In the genomic region with DNA sequence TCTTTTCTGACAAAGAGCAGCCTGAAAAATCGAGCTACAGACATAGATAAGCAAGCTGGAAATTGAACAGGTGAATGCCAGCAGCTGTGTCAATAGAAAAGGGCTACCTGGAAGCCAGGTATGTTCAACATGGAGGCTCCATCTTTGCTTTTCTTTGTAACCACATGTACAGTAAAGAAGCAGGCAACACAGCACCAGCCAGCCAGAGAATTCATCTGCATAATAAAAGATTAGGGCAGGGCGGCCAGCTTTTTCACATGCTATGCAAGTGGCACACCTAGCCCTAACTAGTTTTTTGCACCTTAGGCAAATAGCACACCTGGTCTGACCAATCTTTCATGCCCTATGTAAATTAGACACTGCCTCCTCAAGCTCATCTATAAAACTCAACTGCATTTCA, we compare ENCODE assay signal across 16 cellular contexts. TPM values are rescaled to one million over a fixed set of nuclear protein-coding genes. Genes with fewer than 3 reads are reported as not detected.
DNase-seq lines count a peak whose midpoint lies in the region; ATAC-seq and TF ChIP-seq lines count a peak whose summit lies in the region.
"Had no signal": no experiment of that assay in that cellular context is flagged by ENCODE, and none has a peak within 500 bp of the region (broad histone marks: within the 10 kb centered on the region; RNA-seq: fewer than 3 reads in every experiment).

No MANE protein-coding gene starts in this region.

- H3K9me3 ChIP-seq in colonic mucosa = no peaks in the 10 kb centered on the region
- no peaks in the 10 kb centered on the region for H3K9me3 ChIP-seq in CD8-positive, alpha-beta memory T cell (ENCODE audit: low read length)
- H3K9me3 ChIP-seq: upper lobe of left lung had no signal

- no peak overlapping the region for H3K27ac ChIP-seq in colonic mucosa
- no peak overlapping the region for H3K27ac ChIP-seq in CD8-positive, alpha-beta memory T cell (ENCODE audit: low read depth, low read length)
- H3K27ac ChIP-seq: A549; BLaER1 treated with 17β-estradiol and CSF1 and Interleukin-3, amounts not matched to agents 10 nM and 100 nM; upper lobe of left lung had no signal

- POLR2A ChIA-PET in activated naive CD8-positive, alpha-beta T cell treated with anti-CD3 and anti-CD28 coated beads, Interleukin-2, amount 10 ng/mL, durations not matched to agents 7 days and 5 days (lab: Charles Lee) = no interaction called here
- POLR2A ChIA-PET in CD8-positive, alpha-beta memory T cell (lab: Charles Lee) = interaction anchor here (0.6 kb wide), 1 partner anchor 908 kb away, joined by 3 read pairs; no protein-coding TSS in a partner anchor

- H3K4me3 Mint-ChIP-seq in activated naive CD8-positive, alpha-beta T cell treated with anti-CD3 and anti-CD28 coated beads, Interleukin-2, amount 10 ng/mL, durations not matched to agents 7 days and 5 days = no peak overlapping the region
- no peak overlapping the region for H3K4me3 Mint-ChIP-seq in activated naive CD8-positive, alpha-beta T cell treated with anti-CD3 and anti-CD28 coated beads for 36 hours
- H3K4me3 Mint-ChIP-seq in CD8-positive, alpha-beta memory T cell = no peak overlapping the region
- H3K4me3 Mint-ChIP-seq: activated T-helper 1 cell treated with anti-CD3 and anti-CD28 coated beads, Interleukin-12 subunit alpha, Interleukin-12 subunit beta, Interleukin-2, Interleukin-4 antibody, amounts not matched to agents 30 ng/mL and 10 ng/mL and 1 ng/mL, durations not matched to agents 14 hours and 24 hours and 36 hours; dendritic cell treated with granulocyte-macrophage colony-stimulating factor and Interleukin-4, amounts not matched to agents 40 ng/mL and 50 ng/mL, for 4 days; naive thymus-derived CD4-positive, alpha-beta T cell; stimulated activated naive CD8-positive, alpha-beta T cell treated with anti-CD3 and anti-CD28 coated beads, Interleukin-15, Interleukin-2, amounts not matched to agents 100 ng/mL and 50 ng/mL, for 24 hours had no signal

- H3K4me3 ChIP-seq in colonic mucosa = no peak overlapping the region
- no peak overlapping the region for H3K4me3 ChIP-seq in CD8-positive, alpha-beta memory T cell (ENCODE audit: low read length)
- H3K4me3 ChIP-seq: A549; BLaER1 treated with 17β-estradiol and CSF1 and Interleukin-3, amounts not matched to agents 10 nM and 100 nM; upper lobe of left lung had no signal

- no peak for ATAC-seq in activated naive CD8-positive, alpha-beta T cell treated with anti-CD3 and anti-CD28 coated beads, Interleukin-2, amount 10 ng/mL, durations not matched to agents 7 days and 5 days (ENCODE audit: low read depth)
- ATAC-seq in GM19395 (IDR thresholded peaks at IDR 0.05; ENCODE audit: unreplicated experiment) (no peak), GM18858 (IDR thresholded peaks at IDR 0.05; ENCODE audit: unreplicated experiment) (no peak), left ventricle myocardium superior (no peak)
- ATAC-seq: A549; naive thymus-derived CD4-positive, alpha-beta T cell had no signal

- CTCF ChIA-PET in CD8-positive, alpha-beta memory T cell (lab: Charles Lee) = no interaction called here

- no peaks in the 10 kb centered on the region for H3K27me3 Mint-ChIP-seq in activated naive CD8-positive, alpha-beta T cell treated with anti-CD3 and anti-CD28 coated beads, Interleukin-2, amount 10 ng/mL, durations not matched to agents 7 days and 5 days
- H3K27me3 Mint-ChIP-seq in activated naive CD8-positive, alpha-beta T cell treated with anti-CD3 and anti-CD28 coated beads for 36 hours = no peaks in the 10 kb centered on the region
- H3K27me3 Mint-ChIP-seq in CD8-positive, alpha-beta memory T cell = no peaks in the 10 kb centered on the region
- H3K27me3 Mint-ChIP-seq: dendritic cell treated with granulocyte-macrophage colony-stimulating factor and Interleukin-4, amounts not matched to agents 40 ng/mL and 50 ng/mL, for 4 days; naive thymus-derived CD4-positive, alpha-beta T cell; stimulated activated naive CD8-positive, alpha-beta T cell treated with anti-CD3 and anti-CD28 coated beads, Interleukin-15, Interleukin-2, amounts not matched to agents 100 ng/mL and 50 ng/mL, for 24 hours had no signal

- H3K4me1 ChIP-seq in colonic mucosa = no peaks in the 10 kb centered on the region
- no peaks in the 10 kb centered on the region for H3K4me1 ChIP-seq in CD8-positive, alpha-beta memory T cell (ENCODE audit: insufficient read depth, low read length)
- H3K4me1 ChIP-seq: A549, upper lobe of left lung had no signal

- H3K9me3 Mint-ChIP-seq in activated naive CD8-positive, alpha-beta T cell treated with anti-CD3 and anti-CD28 coated beads, Interleukin-2, amount 10 ng/mL, durations not matched to agents 7 days and 5 days = peaks cover 12% of the 10 kb centered on the region
- H3K9me3 Mint-ChIP-seq in activated naive CD8-positive, alpha-beta T cell treated with anti-CD3 and anti-CD28 coated beads for 36 hours = peaks cover 19% of the 10 kb centered on the region
- peaks cover 0 to 2% (median 0%) of the 10 kb centered on the region in 5 donors for H3K9me3 Mint-ChIP-seq in CD8-positive, alpha-beta memory T cell

- no peaks in the 10 kb centered on the region for H3K27me3 ChIP-seq in colonic mucosa
- H3K27me3 ChIP-seq in CD8-positive, alpha-beta memory T cell (ENCODE audit: insufficient read depth, low read length, poor library complexity, severe bottlenecking) = no peaks in the 10 kb centered on the region
- H3K27me3 ChIP-seq: BLaER1 treated with 17β-estradiol and CSF1 and Interleukin-3, amounts not matched to agents 10 nM and 100 nM; upper lobe of left lung had no signal

- peak overlapping the region; percentile 6 for H3K27ac Mint-ChIP-seq in activated naive CD8-positive, alpha-beta T cell treated with anti-CD3 and anti-CD28 coated beads, Interleukin-2, amount 10 ng/mL, durations not matched to agents 7 days and 5 days
- no peak overlapping the region for H3K27ac Mint-ChIP-seq in activated naive CD8-positive, alpha-beta T cell treated with anti-CD3 and anti-CD28 coated beads for 36 hours
- H3K27ac Mint-ChIP-seq in CD8-positive, alpha-beta memory T cell = no peak overlapping the region
- H3K27ac Mint-ChIP-seq: activated T-helper 1 cell treated with anti-CD3 and anti-CD28 coated beads, Interleukin-12 subunit alpha, Interleukin-12 subunit beta, Interleukin-2, Interleukin-4 antibody, amounts not matched to agents 30 ng/mL and 10 ng/mL and 1 ng/mL, durations not matched to agents 14 hours and 24 hours and 36 hours; dendritic cell treated with granulocyte-macrophage colony-stimulating factor and Interleukin-4, amounts not matched to agents 40 ng/mL and 50 ng/mL, for 4 days; stimulated activated naive CD8-positive, alpha-beta T cell treated with anti-CD3 and anti-CD28 coated beads, Interleukin-15, Interleukin-2, amounts not matched to agents 100 ng/mL and 50 ng/mL, for 24 hours had no signal

- peaks cover 16% of the 10 kb centered on the region for H3K4me1 Mint-ChIP-seq in activated naive CD8-positive, alpha-beta T cell treated with anti-CD3 and anti-CD28 coated beads, Interleukin-2, amount 10 ng/mL, durations not matched to agents 7 days and 5 days
- peaks cover 19% of the 10 kb centered on the region for H3K4me1 Mint-ChIP-seq in activated naive CD8-positive, alpha-beta T cell treated with anti-CD3 and anti-CD28 coated beads for 36 hours
- H3K4me1 Mint-ChIP-seq in CD8-positive, alpha-beta memory T cell = peaks cover 48 to 62% (median 52%) of the 10 kb centered on the region in 3 donors

- H3K36me3 Mint-ChIP-seq in activated naive CD8-positive, alpha-beta T cell treated with anti-CD3 and anti-CD28 coated beads, Interleukin-2, amount 10 ng/mL, durations not matched to agents 7 days and 5 days = peaks cover 62% of the 10 kb centered on the region
- peaks cover 59% of the 10 kb centered on the region for H3K36me3 Mint-ChIP-seq in activated naive CD8-positive, alpha-beta T cell treated with anti-CD3 and anti-CD28 coated beads for 36 hours
- peaks cover 47 to 75% (median 51%) of the 10 kb centered on the region in 3 donors for H3K36me3 Mint-ChIP-seq in CD8-positive, alpha-beta memory T cell

- no peak overlapping the region for H3K9ac ChIP-seq in colonic mucosa (ENCODE audit: low read depth in 2 of 2, low read length in 2 of 2)
- H3K9ac ChIP-seq: BLaER1 treated with 17β-estradiol and CSF1 and Interleukin-3, amounts not matched to agents 10 nM and 100 nM had no signal

- intact Hi-C loops in colonic mucosa (cut with DNase I) = no loop called here
- intact Hi-C loops in left ventricle myocardium superior (cut with micrococcal nuclease) = no loop called here

- no peaks in the 10 kb centered on the region for H3K36me3 ChIP-seq in colonic mucosa
- peaks cover 1% of the 10 kb centered on the region for H3K36me3 ChIP-seq in CD8-positive, alpha-beta memory T cell (ENCODE audit: insufficient read depth, low read length)

- DNase-seq in activated naive CD8-positive, alpha-beta T cell treated with anti-CD3 and anti-CD28 coated beads, Interleukin-2, amount 10 ng/mL, durations not matched to agents 7 days and 5 days = no peak
- no peak for DNase-seq in activated naive CD8-positive, alpha-beta T cell treated with anti-CD3 and anti-CD28 coated beads for 36 hours
- DNase-seq in NCI-H2196 treated with DMSO at 0.1 percent for 48 hours (lab: John Stamatoyannopoulos, UW; ENCODE audit: unreplicated experiment) (peak; percentile 20), colonic mucosa (peak; percentile 45), left ventricle myocardium superior (no peak)
- DNase-seq in CD8-positive, alpha-beta memory T cell = no peak
- DNase-seq: activated CD4-positive, alpha-beta T cell treated with anti-CD3 and anti-CD28 coated beads for 1 hour; naive thymus-derived CD4-positive, alpha-beta T cell; upper lobe of left lung had no signal

- TF ChIP-seq CTCF in colonic mucosa (IDR thresholded peaks at IDR 0.05) = no peak

RNA-seq across cellular contexts. Expression of a gene that starts 25.7 kb away (rescaled TPM):
- total RNA-seq in activated naive CD8-positive, alpha-beta T cell treated with anti-CD3 and anti-CD28 coated beads, Interleukin-2, amount 10 ng/mL, durations not matched to agents 7 days and 5 days = 10 to 100 TPM; 51.0 to 56.2 TPM
- total RNA-seq in activated naive CD8-positive, alpha-beta T cell treated with anti-CD3 and anti-CD28 coated beads for 36 hours = 10 to 100 TPM; 29.6 TPM
- total RNA-seq in colonic mucosa (10 to 100 TPM; 43.1 to 46.8 TPM), left ventricle myocardium superior (54.0 TPM)
- 10 to 100 TPM; 29.2 to 38.9 TPM for total RNA-seq in CD8-positive, alpha-beta memory T cell
- polyA plus RNA-seq in CD8-positive, alpha-beta memory T cell = 39.4 TPM

RNA-seq across cellular contexts. Expression of a gene that starts 25.8 kb away (rescaled TPM):
- 10 to 100 TPM; 10.1 to 11.8 TPM for total RNA-seq in activated naive CD8-positive, alpha-beta T cell treated with anti-CD3 and anti-CD28 coated beads, Interleukin-2, amount 10 ng/mL, durations not matched to agents 7 days and 5 days
- total RNA-seq in activated naive CD8-positive, alpha-beta T cell treated with anti-CD3 and anti-CD28 coated beads for 36 hours = 10 to 100 TPM; 14.5 to 15.3 TPM
- total RNA-seq in colonic mucosa = 1 to 10 TPM; 3.7 to 5.7 TPM
- total RNA-seq in left ventricle myocardium superior = 6.6 TPM
- 10 to 100 TPM; 11.6 TPM for total RNA-seq in CD8-positive, alpha-beta memory T cell
- 6.6 TPM for polyA plus RNA-seq in CD8-positive, alpha-beta memory T cell

RNA-seq across cellular contexts. Expression of a gene that starts 42.0 kb away (rescaled TPM):
- 10 to 100 TPM; 25.2 to 32.6 TPM for total RNA-seq in activated naive CD8-positive, alpha-beta T cell treated with anti-CD3 and anti-CD28 coated beads, Interleukin-2, amount 10 ng/mL, durations not matched to agents 7 days and 5 days
- 10 to 100 TPM; 23.8 to 25.7 TPM for total RNA-seq in activated naive CD8-positive, alpha-beta T cell treated with anti-CD3 and anti-CD28 coated beads for 36 hours
- total RNA-seq in colonic mucosa (10 to 100 TPM; 63.1 to 71.4 TPM), left ventricle myocardium superior (114 TPM)
- 10 to 100 TPM; 46.5 to 48.7 TPM for total RNA-seq in CD8-positive, alpha-beta memory T cell
- 44.6 TPM for polyA plus RNA-seq in CD8-positive, alpha-beta memory T cell

Comparison
In these comparisons a context has a peak if more than half of its experiments do, and no peak if none do; other contexts are left out.
1. DNase-seq: peak in NCI-H2196 treated with DMSO at 0.1 percent for 48 hours (single experiment) and colonic mucosa (single experiment); none in activated naive CD8-positive, alpha-beta T cell treated with anti-CD3 and anti-CD28 coated beads, Interleukin-2, amount 10 ng/mL, durations not matched to agents 7 days and 5 days (single experiment), activated naive CD8-positive, alpha-beta T cell treated with anti-CD3 and anti-CD28 coated beads for 36 hours (single experiment), left ventricle myocardium superior (single experiment) and CD8-positive, alpha-beta memory T cell (0 of 5).